20 cellular contexts compared by ENCODE assay signal in the genomic region with DNA sequence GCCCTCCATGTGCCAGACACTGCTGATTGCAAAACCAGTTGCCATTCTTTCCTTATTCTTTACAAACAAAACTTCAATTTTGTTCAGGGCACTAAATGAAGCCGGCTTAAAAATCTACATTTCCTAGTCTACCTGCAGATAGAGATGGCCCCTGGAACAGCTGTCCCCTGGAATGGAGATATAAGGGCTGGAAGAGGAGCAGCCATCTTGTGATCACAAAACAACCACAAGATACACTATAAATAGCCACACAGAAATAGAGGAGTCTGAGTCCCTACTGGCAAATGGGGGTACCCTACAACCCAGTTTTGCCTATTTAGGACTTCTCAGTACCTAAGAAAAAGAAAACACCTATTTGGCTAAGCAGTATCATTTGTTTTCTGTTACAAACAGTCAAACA.
A peak's percentile ranks its signal among the peaks of the same experiment; 100 is the strongest.
DNase-seq lines count a peak whose midpoint lies in the region; ATAC-seq, FAIRE-seq and TF ChIP-seq lines count a peak whose summit lies in the region.
"Had no signal": no experiment of that assay in that cellular context is flagged by ENCODE, and none has a peak within 500 bp of the region (broad histone marks: within the 10 kb centered on the region; RNA-seq: fewer than 3 reads in every experiment).

No MANE protein-coding gene starts in this region.

- TF ChIP-seq POLR2A in breast epithelium (IDR thresholded peaks at IDR 0.05) (no peak), H1 (IDR thresholded peaks at IDR 0.05; ENCODE audit: control extremely low read depth in 1 of 2, low read depth in 2 of 2, low read length in 2 of 2) (no peak)

- H4K20me1 ChIP-seq in MM.1S (ENCODE audit: insufficient read depth, low read length) = no peaks in the 10 kb centered on the region
- H4K20me1 ChIP-seq in H1 (replicated peaks in 1 of 2; ENCODE audit: control insufficient read depth in 1 of 2, insufficient read depth in 2 of 2, low read length in 2 of 2) = peaks cover 0 to 2% of the 10 kb centered on the region in 2 experiments

- H3K79me2 ChIP-seq in MM.1S (ENCODE audit: low read length) = peaks cover 88% of the 10 kb centered on the region
- H3K79me2 ChIP-seq in H1 (ENCODE audit: control insufficient read depth in 1 of 2, insufficient read depth in 2 of 2, low read length in 2 of 2) = peaks cover 15 to 89% of the 10 kb centered on the region in 2 experiments

- POLR2A ChIA-PET in MCF 10A (lab: Yijun Ruan, JAX) = interaction anchor here (0.9 to 3.3 kb wide), 7 partner anchors 20 to 196 kb away, joined by 3 to 18 read pairs (median 7); partner anchors contain the start of gene DST
- POLR2A ChIA-PET in H1 (lab: Charles Lee; ENCODE audit: partially characterized antibody) = no interaction called here

- H4K8ac ChIP-seq in H1 (ENCODE audit: extremely low read depth, insufficient read depth, low read length) = no peak overlapping the region

- no peak overlapping the region for H2BK20ac ChIP-seq in H1 (ENCODE audit: low read length)

- H2AFZ ChIP-seq in MM.1S (ENCODE audit: low read length) (no peak overlapping the region), H1 (ENCODE audit: low read length) (no peak overlapping the region)

- no peak overlapping the region for H2BK15ac ChIP-seq in H1 (ENCODE audit: low read length)

- no peaks in the 10 kb centered on the region for H3K4me1 ChIP-seq in breast epithelium
- H3K4me1 ChIP-seq in MM.1S (ENCODE audit: low read length) = peaks cover 31% of the 10 kb centered on the region
- peaks cover 0 to 19% (median 9%) of the 10 kb centered on the region in 4 experiments; a peak in 2 of 7 replicates for H3K4me1 ChIP-seq in H1 (replicated peaks in 1 of 4; ENCODE audit: control insufficient read depth in 3 of 4, insufficient read depth in 4 of 4, low read length in 3 of 4)

- TF ChIP-seq CTCF in MCF 10A (IDR thresholded peaks at IDR 0.05; ENCODE audit: unreplicated experiment) = no peak
- TF ChIP-seq CTCF in breast epithelium (IDR thresholded peaks at IDR 0.05) = no peak
- no peak for TF ChIP-seq CTCF in MM.1S (IDR thresholded peaks at IDR 0.05; ENCODE audit: low read length)
- no peak for TF ChIP-seq CTCF in H1 (IDR thresholded peaks at IDR 0.05; ENCODE audit: control extremely low read depth in 1 of 3, insufficient read depth in 1 of 3, low read depth in 1 of 3, low read length in 3 of 3)

- H3K4me1 Mint-ChIP-seq in MCF 10A (ENCODE audit: insufficient read depth, unreplicated experiment) = peaks cover 20% of the 10 kb centered on the region

- no peaks in the 10 kb centered on the region for H3K79me1 ChIP-seq in H1 (ENCODE audit: low read depth, low read length)

- no peak overlapping the region for H3K14ac ChIP-seq in H1 (ENCODE audit: insufficient read length)

- no peak for TF ChIP-seq RAD21 in H1 (IDR thresholded peaks at IDR 0.05 in 1 of 2, conservative IDR thresholded peaks at IDR 0.05 in 1 of 2; ENCODE audit: low read depth in 2 of 2, low read length in 2 of 2)

- no peak overlapping the region for H3K23ac ChIP-seq in H1 (ENCODE audit: insufficient read length)

- H3K4me2 ChIP-seq in MM.1S (ENCODE audit: low read depth, low read length) (peak overlapping the region; percentile 11), H1 (ENCODE audit: insufficient read depth in 1 of 2, low read depth in 2 of 2, low read length in 2 of 2) (no peak overlapping the region)

- no peak overlapping the region for H2AK5ac ChIP-seq in H1 (ENCODE audit: low read depth, low read length)

- intact Hi-C loops in MCF 10A (cut with micrococcal nuclease) = no loop called here
- intact Hi-C loops in breast epithelium (cut with DNase I; ENCODE audit: low total_unique reads) = no loop called here

- no peak overlapping the region for H2BK120ac ChIP-seq in H1 (replicated peaks; ENCODE audit: low read depth, low read length)

- H2BK12ac ChIP-seq in H1 (ENCODE audit: low read depth, low read length) = no peak overlapping the region; the same call in 1 of the 2 replicates

- peaks cover 6% of the 10 kb centered on the region for H3K23me2 ChIP-seq in H1 (ENCODE audit: low read depth, low read length)

- H4K91ac ChIP-seq in H1 (replicated peaks; ENCODE audit: insufficient read length, low read length) = no peak overlapping the region

- H3K4me3 Mint-ChIP-seq in MCF 10A (ENCODE audit: unreplicated experiment) = no peak overlapping the region
- H3K4me3 Mint-ChIP-seq: activated naive CD8-positive, alpha-beta T cell treated with anti-CD3 and anti-CD28 coated beads for 36 hours; activated T-cell treated with anti-CD3 and anti-CD28 coated beads, Interleukin-2, amount 50 U/mL, for 72 hours; IgD-negative memory B cell; naive thymus-derived CD4-positive, alpha-beta T cell; stimulated activated naive B cell treated with anti-CD40 and anti-IgM and Interleukin-4, amounts not matched to agents 10 μg/mL and 1 μg/mL and 100 μg/mL, for 72 hours had no signal

- H3K4me3 ChIP-seq in breast epithelium = no peak overlapping the region
- no peak overlapping the region; the same call in 1 of the 2 replicates for H3K4me3 ChIP-seq in MM.1S (ENCODE audit: low read length)
- no peak overlapping the region for H3K4me3 ChIP-seq in H1 (ENCODE audit: extremely low read depth in 1 of 4, insufficient read depth in 2 of 4, low read depth in 3 of 4, low read length in 4 of 4)
- H3K4me3 ChIP-seq: upper lobe of left lung had no signal

- H3K9me3 ChIP-seq in breast epithelium (no peaks in the 10 kb centered on the region), MM.1S (replicated peaks; ENCODE audit: insufficient read depth, low read length) (no peaks in the 10 kb centered on the region), H1 (ENCODE audit: insufficient read depth in 2 of 2, low read depth in 1 of 2, low read length in 1 of 2) (no peaks in the 10 kb centered on the region)
- H3K9me3 ChIP-seq: upper lobe of left lung had no signal

- H3K27ac Mint-ChIP-seq in MCF 10A (ENCODE audit: low read depth, unreplicated experiment) = peak overlapping the region; percentile 46
- H3K27ac Mint-ChIP-seq: activated naive CD8-positive, alpha-beta T cell treated with anti-CD3 and anti-CD28 coated beads for 36 hours; activated T-cell treated with anti-CD3 and anti-CD28 coated beads, Interleukin-2, amount 50 U/mL, for 72 hours; IgD-negative memory B cell; naive thymus-derived CD4-positive, alpha-beta T cell; stimulated activated naive B cell treated with anti-CD40 and anti-IgM and Interleukin-4, amounts not matched to agents 10 μg/mL and 1 μg/mL and 100 μg/mL, for 72 hours had no signal

- H3K18ac ChIP-seq in H1 (ENCODE audit: extremely low read depth, low read length) = no peak overlapping the region

- no peaks in the 10 kb centered on the region for H3K36me3 Mint-ChIP-seq in MCF 10A (ENCODE audit: insufficient read depth, unreplicated experiment)
- H3K36me3 Mint-ChIP-seq: activated naive CD8-positive, alpha-beta T cell treated with anti-CD3 and anti-CD28 coated beads for 36 hours; IgD-negative memory B cell; stimulated activated naive B cell treated with anti-CD40 and anti-IgM and Interleukin-4, amounts not matched to agents 10 μg/mL and 1 μg/mL and 100 μg/mL, for 72 hours had no signal

- H3K56ac ChIP-seq in H1 (replicated peaks; ENCODE audit: insufficient read length, low read depth, low read length) = no peak overlapping the region

- no peak overlapping the region for H3K27ac ChIP-seq in breast epithelium
- no peak overlapping the region for H3K27ac ChIP-seq in MM.1S (ENCODE audit: low read length)
- H3K27ac ChIP-seq in H1 (ENCODE audit: low read depth, low read length) = no peak overlapping the region
- H3K27ac ChIP-seq: C4-2B, upper lobe of left lung, VCaP had no signal

- WGBS in H1 (ENCODE audit: extremely low coverage in 1 of 2, insufficient coverage in 1 of 2, insufficient read length in 1 of 2, insufficient replicate concordance in 2 of 2, low coverage in 1 of 2, low lambda C conversion rate in 2 of 2, missing lambda C conversion rate in 1 of 2), 2 experiments = 68% methylated on average over 1 of the region's 1 CpG; no CpG with 5 or more reads in 1 of the 2 experiments

- H3K9me2 ChIP-seq in MM.1S (replicated peaks; ENCODE audit: insufficient read depth, low read length) = no peaks in the 10 kb centered on the region

- CTCF ChIA-PET in MCF 10A (lab: Yijun Ruan, JAX) (interaction anchor here (2.2 kb wide), 1 partner anchor 12 kb away, joined by 9 read pairs; no protein-coding TSS in a partner anchor), H1 (lab: Charles Lee; ENCODE audit: partially characterized antibody) (interaction anchor here (1.0 to 1.1 kb wide), 2 partner anchors 18 to 201 kb away, joined by 3 read pairs; no protein-coding TSS in a partner anchor)

- no TSS peak for BruUV-seq in MCF 10A (replicated peaks; lab: Mats Ljungman, UMichigan)

- H3K4ac ChIP-seq in H1 (replicated peaks; ENCODE audit: insufficient read length, low read depth, low read length) = no peak overlapping the region

- no peaks in the 10 kb centered on the region for H3K27me3 Mint-ChIP-seq in MCF 10A (ENCODE audit: insufficient read depth, unreplicated experiment)

- peaks cover 0 to 4% of the 10 kb centered on the region in 2 donors for H3K27me3 ChIP-seq in breast epithelium
- H3K27me3 ChIP-seq in MM.1S (replicated peaks; ENCODE audit: insufficient read depth, low read length) = no peaks in the 10 kb centered on the region
- H3K27me3 ChIP-seq in H1 (replicated peaks in 1 of 4; ENCODE audit: control insufficient read depth in 3 of 4, extremely low read depth in 1 of 4, insufficient read depth in 3 of 4, low read length in 3 of 4) = no peaks in the 10 kb centered on the region

- DNase-seq in MCF 10A (ENCODE audit: unreplicated experiment) (no peak), breast epithelium (ENCODE audit: low spot score in 2 of 2) (no peak), MM.1S (no peak), H1 (ENCODE audit: low read depth in 1 of 2, low spot score in 2 of 2) (no peak), superior temporal gyrus (ENCODE audit: extremely low spot score) (peak; percentile 15), GM19239 (ENCODE audit: insufficient read length, low spot score) (no peak), GDM1 (lab: John Stamatoyannopoulos, UW) (no peak)
- DNase-seq: activated naive CD8-positive, alpha-beta T cell treated with anti-CD3 and anti-CD28 coated beads for 36 hours; activated T-cell treated with anti-CD3 and anti-CD28 coated beads, Interleukin-2, amount 50 U/mL, for 72 hours; DMS153; erythroblast; naive thymus-derived CD4-positive, alpha-beta T cell; NCI-H1105; NCI-H748 treated with DMSO at 0.1 percent for 48 hours; stimulated activated naive B cell treated with anti-CD40 and anti-IgM and Interleukin-4, amounts not matched to agents 10 μg/mL and 1 μg/mL and 100 μg/mL, for 72 hours; upper lobe of left lung had no signal

- H3K36me3 ChIP-seq in breast epithelium (no peaks in the 10 kb centered on the region), MM.1S (replicated peaks; ENCODE audit: insufficient read depth, low read length) (no peaks in the 10 kb centered on the region), H1 (ENCODE audit: control insufficient read depth in 2 of 4, insufficient read depth in 4 of 4, low read length in 3 of 4) (no peaks in the 10 kb centered on the region)
- H3K36me3 ChIP-seq: upper lobe of left lung had no signal

- FAIRE-seq in H1 (lab: Jason Lieb, UNC) (no peak), GM19239 (lab: Jason Lieb, UNC) (no peak)

- no peak for TF ChIP-seq EP300 in H1 (IDR thresholded peaks at IDR 0.05; ENCODE audit: borderline replicate concordance in 1 of 2, low read depth in 2 of 2, low read length in 2 of 2)

- H3K9me3 Mint-ChIP-seq in MCF 10A (ENCODE audit: unreplicated experiment) = no peaks in the 10 kb centered on the region
- H3K9me3 Mint-ChIP-seq: activated naive CD8-positive, alpha-beta T cell treated with anti-CD3 and anti-CD28 coated beads for 36 hours; activated T-cell treated with anti-CD3 and anti-CD28 coated beads, Interleukin-2, amount 50 U/mL, for 72 hours; stimulated activated naive B cell treated with anti-CD40 and anti-IgM and Interleukin-4, amounts not matched to agents 10 μg/mL and 1 μg/mL and 100 μg/mL, for 72 hours had no signal

- no peak overlapping the region for H2BK5ac ChIP-seq in H1 (ENCODE audit: low read depth, low read length)

- ATAC-seq in GM19463 (IDR thresholded peaks at IDR 0.05; ENCODE audit: unreplicated experiment) = no peak
- ATAC-seq: activated T-cell treated with anti-CD3 and anti-CD28 coated beads, Interleukin-2, amount 50 U/mL, for 72 hours; naive thymus-derived CD4-positive, alpha-beta T cell; stimulated activated naive B cell treated with anti-CD40 and anti-IgM and Interleukin-4, amounts not matched to agents 10 μg/mL and 1 μg/mL and 100 μg/mL, for 72 hours had no signal

- H3K9ac ChIP-seq in MM.1S (ENCODE audit: low read length) = no peak overlapping the region
- H3K9ac ChIP-seq in H1 (replicated peaks in 1 of 4; ENCODE audit: extremely low read depth in 1 of 4, low read depth in 3 of 4, low read length in 3 of 4) = no peak overlapping the region

- no peak overlapping the region for H4K5ac ChIP-seq in H1 (ENCODE audit: insufficient read length, low read depth, low read length)

- H3F3A ChIP-seq in MM.1S (ENCODE audit: insufficient read depth, low read length) = no peaks in the 10 kb centered on the region; the same call in 1 of the 2 replicates
